Comparison of ENCODE assay signal across 16 cellular contexts in the genomic region with DNA sequence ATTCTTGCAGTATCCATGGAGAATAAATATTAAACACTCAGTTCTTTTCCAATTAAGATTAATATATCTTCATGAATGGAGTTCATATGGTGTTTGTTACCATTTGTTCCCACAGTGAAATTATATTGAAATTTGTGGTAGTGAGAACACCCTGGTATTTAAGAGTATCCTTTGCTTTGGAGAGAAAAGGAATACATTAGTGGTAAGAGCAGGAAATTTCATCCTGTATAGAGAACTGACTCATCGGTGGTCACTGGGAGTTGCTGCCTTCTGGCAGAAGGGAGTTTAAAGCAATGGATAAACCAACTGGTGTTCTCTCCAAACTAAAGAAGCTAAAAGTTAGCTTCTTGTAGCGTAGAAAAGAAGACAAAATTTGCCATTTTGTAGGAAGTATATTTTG.
DNase-seq lines count a peak whose midpoint lies in the region; ATAC-seq and TF ChIP-seq lines count a peak whose summit lies in the region.
"Had no signal": no experiment of that assay in that cellular context is flagged by ENCODE, and none has a peak within 500 bp of the region (broad histone marks: within the 10 kb centered on the region; RNA-seq: fewer than 3 reads in every experiment).

No MANE protein-coding gene starts in this region.

- TF ChIP-seq CTCF in RWPE1 (conservative IDR thresholded peaks at IDR 0.05; ENCODE audit: low read depth) = no peak
- TF ChIP-seq CTCF in osteocyte (IDR thresholded peaks at IDR 0.05) = no peak

- no peak overlapping the region for H3K27ac ChIP-seq in RWPE1
- H3K27ac ChIP-seq in epithelial cell of prostate = peak overlapping the region; percentile 63
- H3K27ac ChIP-seq: coronary artery, thoracic aorta had no signal

- no peaks in the 10 kb centered on the region for H3K9me3 ChIP-seq in T-helper 17 cell (ENCODE audit: control insufficient read depth, low read length, poor library complexity, severe bottlenecking)
- H3K9me3 ChIP-seq: Caco-2, thoracic aorta had no signal

- CTCF ChIA-PET in RWPE1 (lab: Yijun Ruan, JAX) = interaction anchor here (0.6 kb wide), 1 partner anchor 99 kb away, joined by 6 read pairs; no protein-coding TSS in a partner anchor

- H3K27ac Mint-ChIP-seq in osteocyte (ENCODE audit: unreplicated experiment) (peak overlapping the region; percentile 84), T-helper 17 cell (no peak overlapping the region)
- H3K27ac Mint-ChIP-seq: activated naive CD4-positive, alpha-beta T cell treated with anti-CD3 and anti-CD28 coated beads for 36 hours had no signal

- ATAC-seq in GM18870 (IDR thresholded peaks at IDR 0.05; ENCODE audit: unreplicated experiment) (no peak), T-helper 17 cell (no peak), GM21381 (IDR thresholded peaks at IDR 0.05; ENCODE audit: unreplicated experiment) (no peak), HG03571 (IDR thresholded peaks at IDR 0.05; ENCODE audit: unreplicated experiment) (no peak)

- POLR2A ChIA-PET in RWPE1 (lab: Yijun Ruan, JAX; ENCODE audit: low non-redundant PET) = no interaction called here

- H3K4me1 Mint-ChIP-seq in osteocyte (ENCODE audit: unreplicated experiment) = peaks cover 23% of the 10 kb centered on the region
- peaks cover 2% of the 10 kb centered on the region for H3K4me1 Mint-ChIP-seq in T-helper 17 cell

- H3K27me3 Mint-ChIP-seq in osteocyte (ENCODE audit: unreplicated experiment) = no peaks in the 10 kb centered on the region
- H3K27me3 Mint-ChIP-seq in T-helper 17 cell = peaks cover 33% of the 10 kb centered on the region

- DNase-seq in GM03348 (ENCODE audit: low spot score) (peak; percentile 69), RWPE1 (ENCODE audit: low spot score) (peak; percentile 8), epithelial cell of prostate (ENCODE audit: low read depth, low spot score) (no peak), osteocyte (ENCODE audit: extremely low spot score, unreplicated experiment) (no peak), T-helper 17 cell (no peak)
- DNase-seq: activated naive CD4-positive, alpha-beta T cell treated with anti-CD3 and anti-CD28 coated beads for 36 hours; Caco-2; glutamatergic neuron; left cardiac atrium; NCI-H1092; NCI-H446 treated with DMSO at 0.1 percent for 48 hours had no signal

- H3K9me3 Mint-ChIP-seq in osteocyte (ENCODE audit: unreplicated experiment) = no peaks in the 10 kb centered on the region

- H3K4me3 Mint-ChIP-seq in osteocyte (ENCODE audit: unreplicated experiment) (no peak overlapping the region), T-helper 17 cell (no peak overlapping the region)
- H3K4me3 Mint-ChIP-seq: activated naive CD4-positive, alpha-beta T cell treated with anti-CD3 and anti-CD28 coated beads for 36 hours had no signal

- H3K36me3 Mint-ChIP-seq in osteocyte (ENCODE audit: unreplicated experiment) (peaks cover 37% of the 10 kb centered on the region), T-helper 17 cell (ENCODE audit: low read depth) (no peaks in the 10 kb centered on the region)

Comparison
In these comparisons a context has a peak if more than half of its experiments do, and no peak if none do; other contexts are left out.
1. DNase-seq: peak in GM03348 (single experiment) and RWPE1 (single experiment); none in epithelial cell of prostate (single experiment), osteocyte (single experiment) and T-helper 17 cell (0 of 3).